Comparison of ENCODE assay signal across 8 cellular contexts in the genomic region with DNA sequence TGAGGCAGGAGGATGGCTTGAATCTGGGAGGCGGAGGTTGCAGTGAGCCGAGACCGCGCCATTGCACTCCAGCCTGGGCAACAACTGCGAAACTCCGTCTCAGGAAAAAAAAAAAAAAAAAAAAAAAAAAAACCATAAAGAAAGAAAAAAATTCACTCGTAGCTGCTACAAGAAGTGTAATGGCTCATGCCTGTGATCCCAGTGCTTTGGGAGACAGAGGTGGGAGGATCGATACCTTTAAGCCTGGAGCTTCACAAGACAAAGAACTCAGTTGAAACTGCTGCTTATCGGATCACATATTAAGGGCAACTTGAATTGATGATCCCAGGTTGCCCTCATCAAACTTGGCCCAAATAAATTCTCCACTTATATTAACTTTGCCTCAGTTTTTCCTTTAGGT. TPM values are rescaled to one million over a fixed set of nuclear protein-coding genes. Genes with fewer than 3 reads are reported as not detected.
DNase-seq lines count a peak whose midpoint lies in the region; ATAC-seq, FAIRE-seq and TF ChIP-seq lines count a peak whose summit lies in the region.

No MANE protein-coding gene starts in this region.

- H3K9ac ChIP-seq in endothelial cell of umbilical vein (replicated peaks; ENCODE audit: extremely low read depth, insufficient read depth, low read length) (no peak overlapping the region), skeletal muscle tissue (ENCODE audit: low read depth in 1 of 3, low read length in 3 of 3) (no peak overlapping the region)

- H3K4me1 ChIP-seq in Panc1 (ENCODE audit: control insufficient read depth, insufficient read depth, low read length), result peaks cover 21% of the 10 kb centered on the region
- peaks cover 9% of the 10 kb centered on the region for H3K4me1 ChIP-seq in endothelial cell of umbilical vein (ENCODE audit: control insufficient read depth, extremely low read depth, insufficient read depth, low read length)
- peaks cover 2 to 14% (median 7%) of the 10 kb centered on the region in 3 donors for H3K4me1 ChIP-seq in skeletal muscle tissue (ENCODE audit: control insufficient read depth in 3 of 3, insufficient read depth in 3 of 3, low read length in 3 of 3)

- no peaks in the 10 kb centered on the region for H3K27me3 Mint-ChIP-seq in activated CD4-positive, alpha-beta T cell treated with anti-CD3 and anti-CD28 coated beads, Interleukin-2, amount 10 ng/mL, durations not matched to agents 24 days and 14 days

- BruUV-seq in Panc1 (replicated peaks; lab: Mats Ljungman, UMichigan), result no TSS peak
- no TSS peak for BruUV-seq in endothelial cell of umbilical vein (replicated peaks; lab: Mats Ljungman, UMichigan)

- ATAC-seq in Panc1, result no peak

- H3K9me1 ChIP-seq in endothelial cell of umbilical vein (replicated peaks; ENCODE audit: control insufficient read depth, extremely low read depth, insufficient read depth, low read length), result peaks cover 2% of the 10 kb centered on the region

- no peaks in the 10 kb centered on the region for H3K27me3 ChIP-seq in Panc1 (ENCODE audit: control insufficient read depth, insufficient read depth, low read length)
- H3K27me3 ChIP-seq in endothelial cell of umbilical vein (ENCODE audit: control insufficient read depth in 2 of 2, insufficient read depth in 2 of 2, low read length in 2 of 2), result no peaks in the 10 kb centered on the region
- no peaks in the 10 kb centered on the region for H3K27me3 ChIP-seq in skeletal muscle tissue (ENCODE audit: control insufficient read depth in 3 of 3, insufficient read depth in 3 of 3, low read length in 3 of 3)

- in situ Hi-C loops in Panc1 (cut with HindIII; ENCODE audit: low pct_unique_long_range_greater_than_20kb, low sequenced_read_pairs), result no loop called here

- H3K27ac ChIP-seq in Panc1 (ENCODE audit: low read length), result peak overlapping the region; percentile 93
- H3K27ac ChIP-seq in endothelial cell of umbilical vein (ENCODE audit: insufficient read depth, low read depth, low read length), result no peak overlapping the region
- no peak overlapping the region for H3K27ac ChIP-seq in skeletal muscle tissue (ENCODE audit: low read depth, low read length)

- dilution Hi-C loops in endothelial cell of umbilical vein (cut with MboI; ENCODE audit: extremely low pct_ligation_motif_present, low sequenced_read_pairs), result no loop called here

- CTCF ChIA-PET in Panc1 (lab: Charles Lee) (interaction anchor here (0.6 kb wide), 2 partner anchors 163 to 209 kb away, joined by 5 to 7 read pairs; no protein-coding TSS in a partner anchor), endothelial cell of umbilical vein (lab: Charles Lee) (interaction anchor here (2.3 to 3.0 kb wide), 2 partner anchors 39 to 123 kb away, joined by 12 to 20 read pairs; no protein-coding TSS in a partner anchor)

- peak overlapping the region; percentile 89 for H2AFZ ChIP-seq in endothelial cell of umbilical vein (ENCODE audit: low read depth, low read length)

- H3K9me3 Mint-ChIP-seq in activated CD4-positive, alpha-beta T cell treated with anti-CD3 and anti-CD28 coated beads, Interleukin-2, amount 10 ng/mL, durations not matched to agents 24 days and 14 days, result no peaks in the 10 kb centered on the region

- peak overlapping the region; percentile 92 for H3K4me3 Mint-ChIP-seq in activated CD4-positive, alpha-beta T cell treated with anti-CD3 and anti-CD28 coated beads, Interleukin-2, amount 10 ng/mL, durations not matched to agents 24 days and 14 days

- no peak overlapping the region for H3K4me2 ChIP-seq in endothelial cell of umbilical vein (ENCODE audit: insufficient read depth, low read length)

- FAIRE-seq in endothelial cell of umbilical vein (lab: Jason Lieb, UNC), result no peak

- peak overlapping the region; percentile 98 for H3K27ac Mint-ChIP-seq in activated CD4-positive, alpha-beta T cell treated with anti-CD3 and anti-CD28 coated beads, Interleukin-2, amount 10 ng/mL, durations not matched to agents 24 days and 14 days

- H3K4me3 ChIP-seq in Panc1 (ENCODE audit: low read depth in 2 of 2, low read length in 2 of 2) (peak overlapping the region; percentile 66 to 93; a peak in 3 of 4 replicates), endothelial cell of umbilical vein (replicated peaks in 1 of 3; ENCODE audit: insufficient read depth in 1 of 3, low read depth in 1 of 3, low read length in 3 of 3) (no peak overlapping the region), skeletal muscle tissue (ENCODE audit: low read length in 3 of 3) (peak overlapping the region; percentile 90 to 94 (median 93))

- peaks cover 26% of the 10 kb centered on the region for H3K79me2 ChIP-seq in endothelial cell of umbilical vein (ENCODE audit: control insufficient read depth, insufficient read depth, low read length)

- intact Hi-C loops in activated CD4-positive, alpha-beta T cell treated with anti-CD3 and anti-CD28 coated beads, Interleukin-2, amount 10 ng/mL, durations not matched to agents 24 days and 14 days (cut with micrococcal nuclease), result no loop called here
- intact Hi-C loops in Panc1 (cut with micrococcal nuclease; ENCODE audit: unreplicated experiment) (no loop called here), endothelial cell of umbilical vein (cut with micrococcal nuclease) (no loop called here)

- peak; percentile 56 for DNase-seq in activated CD4-positive, alpha-beta T cell treated with anti-CD3 and anti-CD28 coated beads, Interleukin-2, amount 10 ng/mL, durations not matched to agents 24 days and 14 days
- no peak for DNase-seq in activated CD4-positive, alpha-beta T cell treated with anti-CD3 and anti-CD28 coated beads for 4 hours
- DNase-seq in Panc1 (ENCODE audit: low read depth, low spot score) (no peak), endothelial cell of umbilical vein (ENCODE audit: low read depth, low spot score) (no peak), NCI-H187 (lab: John Stamatoyannopoulos, UW) (no peak), activated gamma-delta T cell (lab: John Stamatoyannopoulos, UW) (no peak), D341Med (ENCODE audit: low spot score) (no peak)

- H3K36me3 Mint-ChIP-seq in activated CD4-positive, alpha-beta T cell treated with anti-CD3 and anti-CD28 coated beads, Interleukin-2, amount 10 ng/mL, durations not matched to agents 24 days and 14 days (ENCODE audit: low read depth), result peaks cover 16% of the 10 kb centered on the region

- H3K4me1 Mint-ChIP-seq in activated CD4-positive, alpha-beta T cell treated with anti-CD3 and anti-CD28 coated beads, Interleukin-2, amount 10 ng/mL, durations not matched to agents 24 days and 14 days, result peaks cover 17% of the 10 kb centered on the region

- no peaks in the 10 kb centered on the region for H4K20me1 ChIP-seq in endothelial cell of umbilical vein (replicated peaks; ENCODE audit: control insufficient read depth, extremely low read depth, insufficient read depth, low read length)

- POLR2A ChIA-PET in Panc1 (lab: Charles Lee) (interaction anchor here (0.5 to 1.1 kb wide), 6 partner anchors 11 to 102 kb away, joined by 3 to 10 read pairs (median 6); no protein-coding TSS in a partner anchor), endothelial cell of umbilical vein (lab: Charles Lee) (interaction anchor here (1.4 kb wide), 1 partner anchor 40 kb away, joined by 6 read pairs; no protein-coding TSS in a partner anchor)

- H3K9me3 ChIP-seq in Panc1 (ENCODE audit: control insufficient read depth, insufficient read depth, low read depth, low read length), result peaks cover 6% of the 10 kb centered on the region; the same call in 1 of the 2 replicates
- H3K9me3 ChIP-seq in endothelial cell of umbilical vein (replicated peaks; ENCODE audit: control insufficient read depth, insufficient read depth, low read length), result no peaks in the 10 kb centered on the region
- H3K9me3 ChIP-seq in skeletal muscle tissue (ENCODE audit: control insufficient read depth in 3 of 3, low read length in 3 of 3), result no peaks in the 10 kb centered on the region

- TF ChIP-seq POLR2A in endothelial cell of umbilical vein (IDR thresholded peaks at IDR 0.05; ENCODE audit: low read depth, low read length), result no peak

- H3K36me3 ChIP-seq in Panc1 (ENCODE audit: control insufficient read depth, insufficient read depth, low read length) (no peaks in the 10 kb centered on the region), endothelial cell of umbilical vein (ENCODE audit: control insufficient read depth in 2 of 2, extremely low read depth in 1 of 2, insufficient read depth in 2 of 2, low read length in 2 of 2) (no peaks in the 10 kb centered on the region), skeletal muscle tissue (ENCODE audit: control insufficient read depth in 3 of 3, insufficient read depth in 3 of 3, low read length in 3 of 3) (no peaks in the 10 kb centered on the region)

- TF ChIP-seq CTCF in Panc1 (IDR thresholded peaks at IDR 0.05) (no peak), endothelial cell of umbilical vein (IDR thresholded peaks at IDR 0.05; ENCODE audit: extremely low read depth in 1 of 2, insufficient read depth in 1 of 2, low read depth in 1 of 2, low read length in 2 of 2) (no peak)

TF ChIP-seq in endothelial cell of umbilical vein, 7 proteins besides CTCF, POLR2A, EP300 and RAD21 (continues in another document):
- TF ChIP-seq POLR2AphosphoS5 (IDR thresholded peaks at IDR 0.05; ENCODE audit: insufficient read depth, low read depth, low read length) (no peak), FOS (IDR thresholded peaks at IDR 0.05; ENCODE audit: borderline replicate concordance, insufficient read depth, low read length) (no peak), JUN (IDR thresholded peaks at IDR 0.05; ENCODE audit: borderline replicate concordance, insufficient read depth, insufficient read length, low read depth) (no peak), EZH2 (IDR thresholded peaks at IDR 0.05; ENCODE audit: borderline replicate concordance, low read depth, low read length, severe bottlenecking) (no peak), GATA2 (IDR thresholded peaks at IDR 0.05; ENCODE audit: insufficient read depth, insufficient read length, low read depth, low read length) (no peak)
- TF ChIP-seq, protein P1, sequence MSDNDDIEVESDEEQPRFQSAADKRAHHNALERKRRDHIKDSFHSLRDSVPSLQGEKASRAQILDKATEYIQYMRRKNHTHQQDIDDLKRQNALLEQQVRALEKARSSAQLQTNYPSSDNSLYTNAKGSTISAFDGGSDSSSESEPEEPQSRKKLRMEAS (IDR thresholded peaks at IDR 0.05; ENCODE audit: insufficient read depth, insufficient read length), result no peak

RNA-seq across cellular contexts. Expression of a gene that starts 1.0 kb away (rescaled TPM):
- total RNA-seq in activated CD4-positive, alpha-beta T cell treated with anti-CD3 and anti-CD28 coated beads, Interleukin-2, amount 10 ng/mL, durations not matched to agents 24 days and 14 days, result 24.2 and 25.3 TPM in 2 replicates
- total RNA-seq in Panc1 (2021; ENCODE audit: unreplicated experiment) (43.7 TPM), endothelial cell of umbilical vein (14.8 and 17.3 TPM in 2 replicates), skeletal muscle tissue (30.8 TPM)
- polyA plus RNA-seq in Panc1 (2012; ENCODE audit: insufficient read length), result 25.2 TPM
- polyA plus RNA-seq in endothelial cell of umbilical vein, result 7.4 and 9.3 TPM in 2 replicates
- 9.4 and 13.2 TPM in 2 replicates for polyA plus RNA-seq in endothelial cell of umbilical vein (2011; cell fraction: cytosol; rRNA removed)
- 11.9 and 14.8 TPM in 2 replicates for polyA plus RNA-seq in endothelial cell of umbilical vein (2011; cell fraction: nucleus; rRNA removed)
- 13.7 and 14.6 TPM in 2 replicates for polyA plus RNA-seq in endothelial cell of umbilical vein (2012)
- polyA minus RNA-seq in endothelial cell of umbilical vein, result 11.7 and 17.0 TPM in 2 replicates
- polyA minus RNA-seq in endothelial cell of umbilical vein (2011; cell fraction: cytosol; rRNA and poly(A)+ RNA removed), result 16.4 TPM
- 17.6 and 22.3 TPM in 2 replicates for polyA minus RNA-seq in endothelial cell of umbilical vein (2011; cell fraction: nucleus; rRNA and poly(A)+ RNA removed)

Comparison
In these comparisons a context has a peak if more than half of its experiments do, and no peak if none do; other contexts are left out.
1. H3K4me3 ChIP-seq: peak in Panc1 (2 of 2) and skeletal muscle tissue (3 of 3); none in endothelial cell of umbilical vein (0 of 3).